ENCODE assay signal across 29 cellular contexts in the genomic region with DNA sequence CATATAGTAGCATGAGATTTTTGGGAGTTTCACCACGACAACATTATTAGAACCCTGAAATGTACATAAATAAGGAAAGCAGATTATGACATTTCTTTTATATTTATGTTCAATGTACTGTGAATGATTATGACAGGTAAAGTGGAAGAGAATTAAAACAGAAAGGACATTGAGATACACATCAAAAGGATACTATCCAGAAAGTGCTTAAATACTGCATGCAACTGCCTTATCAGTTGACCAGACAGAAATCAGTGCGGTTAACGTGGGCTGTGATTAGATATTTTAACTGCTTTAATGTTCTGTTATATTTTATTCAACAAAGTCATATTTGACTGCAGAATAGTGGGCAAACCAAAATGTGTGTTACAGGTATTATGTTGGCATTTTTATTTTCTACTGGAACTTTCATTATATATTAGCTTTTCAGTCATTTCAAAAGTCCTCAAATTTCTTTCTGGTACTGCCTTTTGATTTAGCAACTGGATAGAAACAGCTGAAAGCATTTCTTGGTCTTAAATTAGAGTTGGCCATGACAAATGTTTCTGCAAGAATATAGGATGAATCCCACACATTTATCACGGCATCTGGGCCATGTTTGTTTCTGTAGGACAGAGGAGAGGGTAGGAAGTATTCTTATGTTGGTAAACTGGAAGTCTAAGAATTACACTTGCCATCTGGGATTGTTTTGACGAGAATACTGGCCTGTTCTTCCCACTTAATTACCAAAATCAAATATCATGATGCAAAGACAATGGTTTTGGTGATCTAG.
"Had no signal": no experiment of that assay in that cellular context is flagged by ENCODE, and none has a peak within 500 bp of the region (broad histone marks: within the 10 kb centered on the region; RNA-seq: fewer than 3 reads in every experiment).

No MANE protein-coding gene starts in this region.

- H3K36me3 Mint-ChIP-seq: activated naive CD4-positive, alpha-beta T cell treated with anti-CD3 and anti-CD28 coated beads, Interleukin-2, amount 10 ng/mL, durations not matched to agents 7 days and 5 days; activated naive CD4-positive, alpha-beta T cell treated with anti-CD3 and anti-CD28 coated beads, Interleukin-2, amount 50 U/mL, for 72 hours; activated naive CD8-positive, alpha-beta T cell treated with anti-CD3 and anti-CD28 coated beads, Interleukin-2, amount 10 ng/mL, durations not matched to agents 7 days and 5 days had no signal

- H3K27me3 ChIP-seq: brain microvascular endothelial cell had no signal

- H3K4me1 Mint-ChIP-seq: activated CD4-positive, alpha-beta memory T cell treated with anti-CD3 and anti-CD28 coated beads, Interleukin-2, amount 10 ng/mL, durations not matched to agents 7 days and 5 days; activated CD4-positive, alpha-beta T cell treated with anti-CD3 and anti-CD28 coated beads, Interleukin-2, amount 10 ng/mL, durations not matched to agents 24 days and 14 days; activated naive CD4-positive, alpha-beta T cell treated with anti-CD3 and anti-CD28 coated beads, Interleukin-2, amount 10 ng/mL, durations not matched to agents 7 days and 5 days; activated naive CD8-positive, alpha-beta T cell treated with anti-CD3 and anti-CD28 coated beads, Interleukin-2, amount 10 ng/mL, durations not matched to agents 7 days and 5 days; central memory CD8-positive, alpha-beta T cell; endodermal cell had no signal

- FAIRE-seq: astrocyte, bronchial epithelial cell, frontal cortex, TTC549 had no signal

- ATAC-seq: activated naive CD4-positive, alpha-beta T cell treated with anti-CD3 and anti-CD28 coated beads, Interleukin-2, amount 50 U/mL, for 72 hours; activated T-cell treated with anti-CD3 and anti-CD28 coated beads, Interleukin-2, amount 50 U/mL, for 72 hours; esophagus mucosa; WTC11 had no signal

- DNase-seq: activated CD4-positive, alpha-beta memory T cell treated with anti-CD3 and anti-CD28 coated beads, Interleukin-2, amount 10 ng/mL, durations not matched to agents 7 days and 5 days; activated CD4-positive, alpha-beta T cell treated with anti-CD3 and anti-CD28 coated beads for 1 hour; activated CD4-positive, alpha-beta T cell treated with anti-CD3 and anti-CD28 coated beads, Interleukin-2, amount 10 ng/mL, durations not matched to agents 24 days and 14 days; activated CD4-positive, alpha-beta T cell treated with anti-CD3 and anti-CD28 coated beads, Interleukin-2, amount 50 U/mL, for 4 hours; activated CD8-positive, alpha-beta memory T cell treated with anti-CD3 and anti-CD28 coated beads, Interleukin-2, amount 50 U/mL, for 48 hours; activated gamma-delta T cell; activated naive CD4-positive, alpha-beta T cell; activated naive CD4-positive, alpha-beta T cell treated with anti-CD3 and anti-CD28 coated beads, Interleukin-2, amount 10 ng/mL, durations not matched to agents 7 days and 5 days; activated naive CD8-positive, alpha-beta T cell treated with anti-CD3 and anti-CD28 coated beads, Interleukin-2, amount 10 ng/mL, durations not matched to agents 7 days and 5 days; activated T-cell treated with anti-CD3 and anti-CD28 coated beads for 4 hours; activated T-cell treated with anti-CD3 and anti-CD28 coated beads, Interleukin-2, amount 50 U/mL, for 24 hours; activated T-cell treated with anti-CD3 and anti-CD28 coated beads, Interleukin-2, amount 50 U/mL, for 72 hours; brain microvascular endothelial cell; effector memory CD4-positive, alpha-beta T cell; endodermal cell; foreskin fibroblast; T-helper 2 cell had no signal

- H3K27me3 Mint-ChIP-seq: activated CD4-positive, alpha-beta T cell treated with anti-CD3 and anti-CD28 coated beads, Interleukin-2, amount 10 ng/mL, durations not matched to agents 24 days and 14 days; activated naive CD4-positive, alpha-beta T cell treated with anti-CD3 and anti-CD28 coated beads, Interleukin-2, amount 10 ng/mL, durations not matched to agents 7 days and 5 days; activated T-cell treated with anti-CD3 and anti-CD28 coated beads, Interleukin-2, amount 50 U/mL, for 24 hours; dendritic cell treated with granulocyte-macrophage colony-stimulating factor and Interleukin-4, amounts not matched to agents 40 ng/mL and 50 ng/mL, for 4 days had no signal

- H3K4me3 ChIP-seq: coronary artery, dorsolateral prefrontal cortex had no signal

- H3K36me3 ChIP-seq: brain microvascular endothelial cell had no signal

- H3K27ac Mint-ChIP-seq: activated CD4-positive, alpha-beta memory T cell treated with anti-CD3 and anti-CD28 coated beads, Interleukin-2, amount 10 ng/mL, durations not matched to agents 7 days and 5 days; activated CD4-positive, alpha-beta T cell treated with anti-CD3 and anti-CD28 coated beads, Interleukin-2, amount 10 ng/mL, durations not matched to agents 24 days and 14 days; activated naive CD4-positive, alpha-beta T cell treated with anti-CD3 and anti-CD28 coated beads, Interleukin-2, amount 10 ng/mL, durations not matched to agents 7 days and 5 days; activated naive CD4-positive, alpha-beta T cell treated with anti-CD3 and anti-CD28 coated beads, Interleukin-2, amount 50 U/mL, for 72 hours; activated naive CD8-positive, alpha-beta T cell treated with anti-CD3 and anti-CD28 coated beads, Interleukin-2, amount 10 ng/mL, durations not matched to agents 7 days and 5 days; activated T-cell treated with anti-CD3 and anti-CD28 coated beads, Interleukin-2, amount 50 U/mL, for 24 hours; activated T-cell treated with anti-CD3 and anti-CD28 coated beads, Interleukin-2, amount 50 U/mL, for 72 hours; dendritic cell treated with granulocyte-macrophage colony-stimulating factor and Interleukin-4, amounts not matched to agents 40 ng/mL and 50 ng/mL, for 4 days; endodermal cell; WTC11 had no signal

- H3K27ac ChIP-seq: brain microvascular endothelial cell, coronary artery, VCaP had no signal

- H3K9me3 Mint-ChIP-seq: activated CD4-positive, alpha-beta memory T cell treated with anti-CD3 and anti-CD28 coated beads, Interleukin-2, amount 10 ng/mL, durations not matched to agents 7 days and 5 days; activated CD4-positive, alpha-beta T cell treated with anti-CD3 and anti-CD28 coated beads, Interleukin-2, amount 10 ng/mL, durations not matched to agents 24 days and 14 days; activated naive CD4-positive, alpha-beta T cell treated with anti-CD3 and anti-CD28 coated beads, Interleukin-2, amount 10 ng/mL, durations not matched to agents 7 days and 5 days; activated naive CD4-positive, alpha-beta T cell treated with anti-CD3 and anti-CD28 coated beads, Interleukin-2, amount 50 U/mL, for 72 hours; activated T-cell treated with anti-CD3 and anti-CD28 coated beads, Interleukin-2, amount 50 U/mL, for 72 hours; dendritic cell treated with granulocyte-macrophage colony-stimulating factor and Interleukin-4, amounts not matched to agents 40 ng/mL and 50 ng/mL, for 4 days had no signal

- H3K4me3 Mint-ChIP-seq: activated CD4-positive, alpha-beta memory T cell treated with anti-CD3 and anti-CD28 coated beads, Interleukin-2, amount 10 ng/mL, durations not matched to agents 7 days and 5 days; activated CD4-positive, alpha-beta T cell treated with anti-CD3 and anti-CD28 coated beads, Interleukin-2, amount 10 ng/mL, durations not matched to agents 24 days and 14 days; activated naive CD4-positive, alpha-beta T cell treated with anti-CD3 and anti-CD28 coated beads, Interleukin-2, amount 10 ng/mL, durations not matched to agents 7 days and 5 days; activated naive CD8-positive, alpha-beta T cell treated with anti-CD3 and anti-CD28 coated beads, Interleukin-2, amount 10 ng/mL, durations not matched to agents 7 days and 5 days; activated T-cell treated with anti-CD3 and anti-CD28 coated beads, Interleukin-2, amount 50 U/mL, for 24 hours; activated T-cell treated with anti-CD3 and anti-CD28 coated beads, Interleukin-2, amount 50 U/mL, for 72 hours; central memory CD8-positive, alpha-beta T cell; dendritic cell treated with granulocyte-macrophage colony-stimulating factor and Interleukin-4, amounts not matched to agents 40 ng/mL and 50 ng/mL, for 4 days; endodermal cell; WTC11 had no signal
